Comparison of ENCODE assay signal across 15 cellular contexts in genomic region chr16:84667600-84668309, GRCh38.
"Had no signal": no experiment of that assay in that cellular context is flagged by ENCODE, and none has a peak within 500 bp of the region (broad histone marks: within the 10 kb centered on the region; RNA-seq: fewer than 3 reads in every experiment).

No MANE protein-coding gene starts in this region.

- H3K27me3 Mint-ChIP-seq: activated T-cell treated with anti-CD3 and anti-CD28 coated beads, Interleukin-2, amount 50 U/mL, for 24 hours had no signal

- ATAC-seq: activated CD4-positive, CD25-positive, alpha-beta regulatory T cell treated with anti-CD3 and anti-CD28 coated beads, Interleukin-2, amount 50 U/mL, for 24 hours had no signal

- H3K4me3 Mint-ChIP-seq: activated naive CD8-positive, alpha-beta T cell treated with anti-CD3 and anti-CD28 coated beads, Interleukin-2, amount 10 ng/mL, durations not matched to agents 7 days and 5 days; activated T-cell treated with anti-CD3 and anti-CD28 coated beads, Interleukin-2, amount 50 U/mL, for 24 hours; neural progenitor cell; T-helper 1 cell treated with Interleukin-12 subunit alpha and Interleukin-12 subunit beta and Interleukin-4 antibody, amounts not matched to agents 30 μg/mL and 1 μg/mL, for 36 hours had no signal

- H3K27ac Mint-ChIP-seq: activated naive CD8-positive, alpha-beta T cell treated with anti-CD3 and anti-CD28 coated beads, Interleukin-2, amount 10 ng/mL, durations not matched to agents 7 days and 5 days; activated T-cell treated with anti-CD3 and anti-CD28 coated beads, Interleukin-2, amount 50 U/mL, for 24 hours; neural progenitor cell; T-helper 1 cell treated with Interleukin-12 subunit alpha and Interleukin-12 subunit beta and Interleukin-4 antibody, amounts not matched to agents 30 μg/mL and 1 μg/mL, for 36 hours had no signal

- H3K27me3 ChIP-seq: ascending aorta, neural progenitor cell, ovary, tibial artery, vagina had no signal

- H3K4me3 ChIP-seq: ascending aorta, neural progenitor cell, ovary, tibial artery, vagina had no signal

- DNase-seq: activated gamma-delta T cell treated with Interleukin-2 at 50 U/mL for 16 hours; activated naive CD8-positive, alpha-beta T cell treated with anti-CD3 and anti-CD28 coated beads, Interleukin-2, amount 10 ng/mL, durations not matched to agents 7 days and 5 days; activated T-cell treated with anti-CD3 and anti-CD28 coated beads, Interleukin-2, amount 50 U/mL, for 24 hours; effector CD4-positive, alpha-beta T cell; hippocampal formation; ovary; stimulated activated CD4-positive, alpha-beta T cell treated with anti-CD3 and anti-CD28 coated beads, Interleukin-15, amount 100 ng/mL, for 24 hours; stimulated activated CD4-positive, alpha-beta T cell treated with anti-CD3 and anti-CD28 coated beads, Interleukin-4, amount 100 ng/mL, for 24 hours; tibial artery had no signal

- H3K9me3 Mint-ChIP-seq: activated naive CD8-positive, alpha-beta T cell treated with anti-CD3 and anti-CD28 coated beads, Interleukin-2, amount 10 ng/mL, durations not matched to agents 7 days and 5 days; activated T-cell treated with anti-CD3 and anti-CD28 coated beads, Interleukin-2, amount 50 U/mL, for 24 hours; neural progenitor cell; T-helper 1 cell treated with Interleukin-12 subunit alpha and Interleukin-12 subunit beta and Interleukin-4 antibody, amounts not matched to agents 30 μg/mL and 1 μg/mL, for 36 hours had no signal

- H3K27ac ChIP-seq: ascending aorta, epithelial cell of prostate, neural progenitor cell, ovary, tibial artery, vagina had no signal

- H3K4me1 ChIP-seq: ascending aorta, tibial artery had no signal
